In the genomic region with DNA sequence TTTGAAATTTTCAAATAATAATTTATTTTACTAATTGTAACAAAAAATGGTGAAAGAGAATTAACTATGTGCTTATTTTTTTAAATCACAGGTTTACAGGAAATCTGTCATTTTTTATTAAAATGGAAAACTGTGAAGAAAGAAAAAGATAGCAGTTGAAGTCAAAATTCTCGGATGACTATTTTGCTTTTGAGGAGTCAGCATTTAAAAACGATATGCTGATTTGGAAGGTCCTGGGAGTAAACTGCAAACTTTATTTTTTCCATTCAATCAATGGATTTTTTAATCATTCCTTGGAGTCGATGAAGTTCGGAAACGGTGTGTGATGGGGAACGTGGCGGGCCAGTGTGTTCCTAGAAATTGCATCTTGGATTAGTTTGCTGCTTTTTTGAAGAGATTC, we compare ENCODE assay signal across 28 cellular contexts.
"Had no signal": no experiment of that assay in that cellular context is flagged by ENCODE, and none has a peak within 500 bp of the region (broad histone marks: within the 10 kb centered on the region; RNA-seq: fewer than 3 reads in every experiment).

No MANE protein-coding gene starts in this region.

- H3K9me3 Mint-ChIP-seq: endodermal cell had no signal

- H3K4me1 Mint-ChIP-seq: endodermal cell had no signal

- FAIRE-seq: colon, endometrium, endothelial cell of umbilical vein, frontal cortex had no signal

- ATAC-seq: effector memory CD8-positive, alpha-beta T cell; esophagus mucosa; foreskin keratinocyte; gastroesophageal sphincter; heart left ventricle; heart right ventricle had no signal

- H3K4me3 ChIP-seq: colonic mucosa, coronary artery, dorsolateral prefrontal cortex, esophagus muscularis mucosa, esophagus squamous epithelium, gastrocnemius medialis, gastroesophageal sphincter, heart left ventricle, heart right ventricle had no signal

- H3K36me3 ChIP-seq: colonic mucosa, esophagus muscularis mucosa, esophagus squamous epithelium, gastrocnemius medialis, gastroesophageal sphincter, heart left ventricle, heart right ventricle had no signal

- H3K4me1 ChIP-seq: colonic mucosa, esophagus muscularis mucosa, esophagus squamous epithelium, foreskin keratinocyte, gastrocnemius medialis, gastroesophageal sphincter, heart left ventricle had no signal

- H3K4me3 Mint-ChIP-seq: dendritic cell treated with granulocyte-macrophage colony-stimulating factor and Interleukin-4, amounts not matched to agents 40 ng/mL and 50 ng/mL, for 4 days; effector memory CD8-positive, alpha-beta T cell; endodermal cell had no signal

- H3K27me3 ChIP-seq: colonic mucosa, dorsolateral prefrontal cortex, esophagus muscularis mucosa, esophagus squamous epithelium, foreskin keratinocyte, gastrocnemius medialis, gastroesophageal sphincter, heart left ventricle, heart right ventricle had no signal

- H3K27me3 Mint-ChIP-seq: dendritic cell treated with granulocyte-macrophage colony-stimulating factor and Interleukin-4, amounts not matched to agents 40 ng/mL and 50 ng/mL, for 4 days; effector memory CD8-positive, alpha-beta T cell had no signal

- H3K9me3 ChIP-seq: colonic mucosa, esophagus muscularis mucosa, esophagus squamous epithelium, gastrocnemius medialis, gastroesophageal sphincter, heart left ventricle, heart right ventricle had no signal

- DNase-seq: colonic mucosa; cortex of kidney; dermis blood vessel endothelial cell; dorsolateral prefrontal cortex; effector CD4-positive, alpha-beta T cell; effector CD8-positive, alpha-beta T cell; effector memory CD4-positive, alpha-beta T cell; effector memory CD8-positive, alpha-beta T cell; endodermal cell; erythroblast; esophagus squamous epithelium; foreskin keratinocyte; foreskin melanocyte; gastrocnemius medialis; glutamatergic neuron; head of caudate nucleus; heart left ventricle; heart right ventricle had no signal

- H3K27ac Mint-ChIP-seq: dendritic cell treated with granulocyte-macrophage colony-stimulating factor and Interleukin-4, amounts not matched to agents 40 ng/mL and 50 ng/mL, for 4 days; effector memory CD8-positive, alpha-beta T cell; endodermal cell had no signal

- H3K27ac ChIP-seq: colonic mucosa, coronary artery, dorsolateral prefrontal cortex, epithelial cell of prostate, esophagus muscularis mucosa, esophagus squamous epithelium, foreskin keratinocyte, gastrocnemius medialis, gastroesophageal sphincter, heart left ventricle, heart right ventricle had no signal
